In genomic region chr7:27225005-27225934, GRCh38 we compare ENCODE assay signal across 1 cellular context.
TF ChIP-seq lines count a peak whose summit lies in the region.

No MANE protein-coding gene starts in this region.

TF ChIP-seq in endothelial cell of umbilical vein, 7 proteins besides CTCF, POLR2A, EP300 and RAD21:
- TF ChIP-seq MYC (IDR thresholded peaks at IDR 0.05; ENCODE audit: low read depth, low read length) = no peak
- no peak for TF ChIP-seq POLR2AphosphoS5 (IDR thresholded peaks at IDR 0.05; ENCODE audit: insufficient read depth, low read depth, low read length)
- no peak for TF ChIP-seq JUN (IDR thresholded peaks at IDR 0.05; ENCODE audit: borderline replicate concordance, insufficient read depth, insufficient read length, low read depth)
- peak; percentile 97 for TF ChIP-seq EZH2 (IDR thresholded peaks at IDR 0.05; ENCODE audit: borderline replicate concordance, low read depth, low read length, severe bottlenecking)
- TF ChIP-seq FOS (IDR thresholded peaks at IDR 0.05; ENCODE audit: borderline replicate concordance, insufficient read depth, low read length) = no peak
